2 cellular contexts compared by ENCODE assay signal in the genomic region with DNA sequence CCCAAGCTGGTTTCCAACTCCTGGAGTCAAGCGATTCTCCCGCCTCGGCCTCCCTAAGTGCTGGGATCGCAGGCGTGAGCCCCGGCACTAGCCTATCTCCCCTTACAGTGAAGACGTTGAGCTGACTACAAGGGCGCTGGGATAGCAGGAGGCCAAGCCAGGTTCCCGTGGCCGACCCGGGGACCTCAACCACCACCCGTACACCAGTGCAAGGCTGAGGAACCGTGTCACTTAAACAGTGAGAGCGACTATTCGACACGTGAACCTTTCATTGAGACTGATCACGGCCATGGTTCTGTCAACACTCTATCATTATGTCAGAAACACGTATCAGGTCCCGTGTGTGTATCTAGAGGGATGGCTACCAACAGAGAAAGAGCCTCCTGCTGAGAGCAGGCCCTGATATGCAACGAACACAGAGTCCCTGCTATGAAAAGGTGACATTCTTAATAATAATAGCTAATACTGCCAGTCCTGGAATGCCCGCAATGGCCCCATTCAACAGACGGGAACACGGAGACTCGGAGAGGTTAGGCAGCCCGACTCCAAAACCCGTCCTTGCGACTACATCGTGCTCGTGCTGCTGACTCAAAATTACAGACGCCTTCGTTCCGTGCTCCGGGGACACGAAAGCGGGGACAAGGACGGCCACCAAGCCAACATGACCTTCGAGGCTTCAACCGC.
TF ChIP-seq lines count a peak whose summit lies in the region.

No MANE protein-coding gene starts in this region.

TF ChIP-seq in HEK293, 187 proteins besides CTCF, POLR2A, EP300 and RAD21 (continues in another document):
- TF ChIP-seq ZNF768 (tag by site-specific recombination; IDR thresholded peaks at IDR 0.05): no peak
- 0 out of 2 replicates have a peak, but pooled peaks have one; percentile 47 for TF ChIP-seq ZNF324 (tag by site-specific recombination; IDR thresholded peaks at IDR 0.05)
- TF ChIP-seq SCRT1 (tag by site-specific recombination; IDR thresholded peaks at IDR 0.05; ENCODE audit: borderline replicate concordance): no peak
- TF ChIP-seq, protein P1, sequence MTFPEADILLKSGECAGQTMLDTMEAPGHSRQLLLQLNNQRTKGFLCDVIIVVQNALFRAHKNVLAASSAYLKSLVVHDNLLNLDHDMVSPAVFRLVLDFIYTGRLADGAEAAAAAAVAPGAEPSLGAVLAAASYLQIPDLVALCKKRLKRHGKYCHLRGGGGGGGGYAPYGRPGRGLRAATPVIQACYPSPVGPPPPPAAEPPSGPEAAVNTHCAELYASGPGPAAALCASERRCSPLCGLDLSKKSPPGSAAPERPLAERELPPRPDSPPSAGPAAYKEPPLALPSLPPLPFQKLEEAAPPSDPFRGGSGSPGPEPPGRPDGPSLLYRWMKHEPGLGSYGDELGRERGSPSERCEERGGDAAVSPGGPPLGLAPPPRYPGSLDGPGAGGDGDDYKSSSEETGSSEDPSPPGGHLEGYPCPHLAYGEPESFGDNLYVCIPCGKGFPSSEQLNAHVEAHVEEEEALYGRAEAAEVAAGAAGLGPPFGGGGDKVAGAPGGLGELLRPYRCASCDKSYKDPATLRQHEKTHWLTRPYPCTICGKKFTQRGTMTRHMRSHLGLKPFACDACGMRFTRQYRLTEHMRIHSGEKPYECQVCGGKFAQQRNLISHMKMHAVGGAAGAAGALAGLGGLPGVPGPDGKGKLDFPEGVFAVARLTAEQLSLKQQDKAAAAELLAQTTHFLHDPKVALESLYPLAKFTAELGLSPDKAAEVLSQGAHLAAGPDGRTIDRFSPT (tag by site-specific recombination; IDR thresholded peaks at IDR 0.05): no peak
- TF ChIP-seq KLF8 (tag by site-specific recombination; IDR thresholded peaks at IDR 0.05): no peak
- no peak for TF ChIP-seq ZBTB8A (tag by site-specific recombination; IDR thresholded peaks at IDR 0.05)
- peak; percentile 50 for TF ChIP-seq ZIC2 (tag by site-specific recombination; IDR thresholded peaks at IDR 0.05)
- no peak for TF ChIP-seq ZNF629 (tag by site-specific recombination; IDR thresholded peaks at IDR 0.05)
- TF ChIP-seq ZNF677 (tag by site-specific recombination; IDR thresholded peaks at IDR 0.05): no peak
- peak; percentile 61; the same call in 1 of the 2 replicates for TF ChIP-seq GLIS1 (tag by site-specific recombination; IDR thresholded peaks at IDR 0.05)
- TF ChIP-seq, protein P2, sequence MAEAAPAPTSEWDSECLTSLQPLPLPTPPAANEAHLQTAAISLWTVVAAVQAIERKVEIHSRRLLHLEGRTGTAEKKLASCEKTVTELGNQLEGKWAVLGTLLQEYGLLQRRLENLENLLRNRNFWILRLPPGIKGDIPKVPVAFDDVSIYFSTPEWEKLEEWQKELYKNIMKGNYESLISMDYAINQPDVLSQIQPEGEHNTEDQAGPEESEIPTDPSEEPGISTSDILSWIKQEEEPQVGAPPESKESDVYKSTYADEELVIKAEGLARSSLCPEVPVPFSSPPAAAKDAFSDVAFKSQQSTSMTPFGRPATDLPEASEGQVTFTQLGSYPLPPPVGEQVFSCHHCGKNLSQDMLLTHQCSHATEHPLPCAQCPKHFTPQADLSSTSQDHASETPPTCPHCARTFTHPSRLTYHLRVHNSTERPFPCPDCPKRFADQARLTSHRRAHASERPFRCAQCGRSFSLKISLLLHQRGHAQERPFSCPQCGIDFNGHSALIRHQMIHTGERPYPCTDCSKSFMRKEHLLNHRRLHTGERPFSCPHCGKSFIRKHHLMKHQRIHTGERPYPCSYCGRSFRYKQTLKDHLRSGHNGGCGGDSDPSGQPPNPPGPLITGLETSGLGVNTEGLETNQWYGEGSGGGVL (tag by site-specific recombination; IDR thresholded peaks at IDR 0.05): no peak
- TF ChIP-seq ZNF335 (tag by site-specific recombination; conservative IDR thresholded peaks at IDR 0.05): peak; percentile 67
- no peak for TF ChIP-seq ZSCAN23 (tag by site-specific recombination; IDR thresholded peaks at IDR 0.05)
- TF ChIP-seq ZBTB21 (tag by site-specific recombination; IDR thresholded peaks at IDR 0.05): no peak
- TF ChIP-seq ZNF274 (IDR thresholded peaks at IDR 0.05; ENCODE audit: low read length): no peak
- TF ChIP-seq ZNF274 (tag by site-specific recombination; IDR thresholded peaks at IDR 0.05; ENCODE audit: borderline replicate concordance): no peak
- TF ChIP-seq ZNF211 (tag by site-specific recombination; IDR thresholded peaks at IDR 0.05; ENCODE audit: low read depth): no peak
- no peak for TF ChIP-seq TRIM28 (IDR thresholded peaks at IDR 0.05; ENCODE audit: borderline replicate concordance, low read length)
- no peak for TF ChIP-seq ZNF24 (tag by site-specific recombination; IDR thresholded peaks at IDR 0.05)
- TF ChIP-seq, protein P3, sequence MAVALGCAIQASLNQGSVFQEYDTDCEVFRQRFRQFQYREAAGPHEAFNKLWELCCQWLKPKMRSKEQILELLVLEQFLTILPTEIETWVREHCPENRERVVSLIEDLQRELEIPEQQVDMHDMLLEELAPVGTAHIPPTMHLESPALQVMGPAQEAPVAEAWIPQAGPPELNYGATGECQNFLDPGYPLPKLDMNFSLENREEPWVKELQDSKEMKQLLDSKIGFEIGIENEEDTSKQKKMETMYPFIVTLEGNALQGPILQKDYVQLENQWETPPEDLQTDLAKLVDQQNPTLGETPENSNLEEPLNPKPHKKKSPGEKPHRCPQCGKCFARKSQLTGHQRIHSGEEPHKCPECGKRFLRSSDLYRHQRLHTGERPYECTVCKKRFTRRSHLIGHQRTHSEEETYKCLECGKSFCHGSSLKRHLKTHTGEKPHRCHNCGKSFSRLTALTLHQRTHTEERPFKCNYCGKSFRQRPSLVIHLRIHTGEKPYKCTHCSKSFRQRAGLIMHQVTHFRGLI (tag by site-specific recombination; IDR thresholded peaks at IDR 0.05): no peak
- TF ChIP-seq, protein P4, sequence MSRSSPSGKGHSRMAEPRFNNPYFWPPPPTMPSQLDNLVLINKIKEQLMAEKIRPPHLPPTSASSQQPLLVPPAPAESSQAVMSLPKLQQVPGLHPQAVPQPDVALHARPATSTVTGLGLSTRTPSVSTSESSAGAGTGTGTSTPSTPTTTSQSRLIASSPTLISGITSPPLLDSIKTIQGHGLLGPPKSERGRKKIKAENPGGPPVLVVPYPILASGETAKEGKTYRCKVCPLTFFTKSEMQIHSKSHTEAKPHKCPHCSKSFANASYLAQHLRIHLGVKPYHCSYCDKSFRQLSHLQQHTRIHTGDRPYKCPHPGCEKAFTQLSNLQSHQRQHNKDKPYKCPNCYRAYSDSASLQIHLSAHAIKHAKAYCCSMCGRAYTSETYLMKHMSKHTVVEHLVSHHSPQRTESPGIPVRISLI (tag by site-specific recombination; IDR thresholded peaks at IDR 0.05): no peak
- TF ChIP-seq OVOL3 (tag by site-specific recombination; IDR thresholded peaks at IDR 0.05): no peak

TF ChIP-seq in H1, 55 proteins besides CTCF, POLR2A, EP300 and RAD21:
- TF ChIP-seq SAP30 (IDR thresholded peaks at IDR 0.05; ENCODE audit: insufficient read depth, insufficient replicate concordance, low read length): peak; percentile 16
- TF ChIP-seq, protein P5, sequence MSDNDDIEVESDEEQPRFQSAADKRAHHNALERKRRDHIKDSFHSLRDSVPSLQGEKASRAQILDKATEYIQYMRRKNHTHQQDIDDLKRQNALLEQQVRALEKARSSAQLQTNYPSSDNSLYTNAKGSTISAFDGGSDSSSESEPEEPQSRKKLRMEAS (IDR thresholded peaks at IDR 0.05): no peak
- peak; percentile 80; the same call in 1 of the 2 replicates for TF ChIP-seq KDM1A (IDR thresholded peaks at IDR 0.05; ENCODE audit: borderline replicate concordance, low read length)
- TF ChIP-seq ASH2L (IDR thresholded peaks at IDR 0.05; ENCODE audit: low read length): peak; percentile 24
